Comparison of ENCODE assay signal across 16 cellular contexts in the genomic region with DNA sequence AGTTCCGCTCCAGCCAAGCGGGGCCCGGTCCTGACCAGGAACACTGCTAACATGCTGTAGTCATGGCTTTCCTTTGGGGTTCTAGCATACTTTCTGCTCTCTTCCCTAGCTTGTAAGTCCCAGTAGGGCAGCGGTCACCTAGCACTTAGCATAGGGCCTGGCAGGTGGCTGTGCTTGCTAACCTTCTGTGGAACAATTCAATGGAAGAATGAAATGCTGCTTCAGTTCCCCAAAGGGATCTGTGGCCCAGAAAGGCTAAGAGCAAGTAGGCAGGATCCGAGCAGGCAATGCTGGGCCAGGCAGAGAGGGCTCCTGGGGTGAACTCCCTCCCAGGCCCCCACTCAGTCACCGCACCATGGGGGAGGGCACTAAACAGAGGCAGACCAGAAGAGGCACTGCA.
DNase-seq lines count a peak whose midpoint lies in the region; ATAC-seq and TF ChIP-seq lines count a peak whose summit lies in the region.
"Had no signal": no experiment of that assay in that cellular context is flagged by ENCODE, and none has a peak within 500 bp of the region (broad histone marks: within the 10 kb centered on the region; RNA-seq: fewer than 3 reads in every experiment).

No MANE protein-coding gene starts in this region.

- no peaks in the 10 kb centered on the region for H3K9me2 ChIP-seq in GM23338 (ENCODE audit: insufficient read depth)

- no peaks in the 10 kb centered on the region for H3K9me3 ChIP-seq in BLaER1 treated with 17β-estradiol and CSF1 and Interleukin-3, amounts not matched to agents 10 nM and 100 nM (replicated peaks in 1 of 11)
- H3K9me3 ChIP-seq in breast epithelium (no peaks in the 10 kb centered on the region), neuronal stem cell (replicated peaks in 1 of 2; ENCODE audit: control insufficient read depth in 2 of 2, insufficient read depth in 1 of 2, low read depth in 1 of 2, low read length in 2 of 2) (no peaks in the 10 kb centered on the region), psoas muscle (no peaks in the 10 kb centered on the region)
- H3K9me3 ChIP-seq: SJCRH30, suprapubic skin had no signal

- no CpG with 5 or more reads among the region's 6 CpGs for WGBS in neuronal stem cell (ENCODE audit: extremely low coverage in 2 of 2, insufficient read length in 2 of 2, insufficient replicate concordance in 1 of 2), 2 donors
- 85 to 95% (median 91%) methylated on average over 6 of the region's 6 CpGs for WGBS in psoas muscle, 3 donors

- intact Hi-C loops in breast epithelium (cut with DNase I; ENCODE audit: low total_unique reads) = no loop called here
- intact Hi-C loops in psoas muscle (cut with DNase I) = no loop called here

- no peaks in the 10 kb centered on the region for H3K79me2 ChIP-seq in GM23338 (replicated peaks; ENCODE audit: insufficient read depth)

- peak overlapping the region; percentile 50 for H2AK5ac ChIP-seq in neuronal stem cell (ENCODE audit: low read depth, low read length)

- H3K36me3 ChIP-seq in BLaER1 treated with 17β-estradiol and CSF1 and Interleukin-3, amounts not matched to agents 10 nM and 100 nM = no peaks in the 10 kb centered on the region
- H3K36me3 ChIP-seq in GM23338 (ENCODE audit: insufficient read depth) (no peaks in the 10 kb centered on the region), breast epithelium (no peaks in the 10 kb centered on the region), neuronal stem cell (replicated peaks in 1 of 2; ENCODE audit: control insufficient read depth in 2 of 2, insufficient read depth in 2 of 2, low read length in 2 of 2) (no peaks in the 10 kb centered on the region), psoas muscle (ENCODE audit: insufficient read depth in 1 of 2, low read depth in 1 of 2) (no peaks in the 10 kb centered on the region)
- H3K36me3 ChIP-seq: SJCRH30, suprapubic skin had no signal

- H3K79me1 ChIP-seq in neuronal stem cell (ENCODE audit: low read depth, low read length) = no peaks in the 10 kb centered on the region

- H3K36me3 Mint-ChIP-seq in GM23338 (ENCODE audit: low read depth) = no peaks in the 10 kb centered on the region; the same call in 2 of the 3 replicates
- H3K36me3 Mint-ChIP-seq: activated CD8-positive, alpha-beta memory T cell treated with anti-CD3 and anti-CD28 coated beads, Interleukin-2, amount 10 ng/mL, durations not matched to agents 7 days and 5 days had no signal

- no peaks in the 10 kb centered on the region for H3K9me3 Mint-ChIP-seq in GM23338
- H3K9me3 Mint-ChIP-seq: activated T-helper 2 cell treated with anti-CD3 and anti-CD28 coated beads, Interferon-gamma antibody, Interleukin-2, Interleukin-4, amounts not matched to agents 10 μg/mL and 5 μg/mL and 100 μg/mL, durations not matched to agents 14 hours and 24 hours and 36 hours had no signal

- H3K4me1 Mint-ChIP-seq in GM23338 = peaks cover 10% of the 10 kb centered on the region
- H3K4me1 Mint-ChIP-seq: activated CD8-positive, alpha-beta memory T cell treated with anti-CD3 and anti-CD28 coated beads, Interleukin-2, amount 10 ng/mL, durations not matched to agents 7 days and 5 days had no signal

- no peak overlapping the region for H2BK5ac ChIP-seq in neuronal stem cell (ENCODE audit: low read length)

- peak overlapping the region in 9 of 11 experiments; percentile 3 to 81 (median 61); a peak in 14 of 22 replicates for H3K27ac ChIP-seq in BLaER1 treated with 17β-estradiol and CSF1 and Interleukin-3, amounts not matched to agents 10 nM and 100 nM
- no peak overlapping the region for H3K27ac ChIP-seq in GM23338 (ENCODE audit: low read depth)
- H3K27ac ChIP-seq in breast epithelium = peak overlapping the region; percentile 74 to 86
- no peak overlapping the region for H3K27ac ChIP-seq in neuronal stem cell (replicated peaks; ENCODE audit: low read length)
- H3K27ac ChIP-seq in psoas muscle = no peak overlapping the region
- H3K27ac ChIP-seq: KMS-11, SJCRH30, suprapubic skin had no signal

- H3K4me3 Mint-ChIP-seq in GM23338 = no peak overlapping the region
- H3K4me3 Mint-ChIP-seq: activated CD8-positive, alpha-beta memory T cell treated with anti-CD3 and anti-CD28 coated beads, Interleukin-2, amount 10 ng/mL, durations not matched to agents 7 days and 5 days had no signal

- no peak overlapping the region for H3K27ac Mint-ChIP-seq in GM23338
- H3K27ac Mint-ChIP-seq: activated CD8-positive, alpha-beta memory T cell treated with anti-CD3 and anti-CD28 coated beads, Interleukin-2, amount 10 ng/mL, durations not matched to agents 7 days and 5 days; activated T-helper 2 cell treated with anti-CD3 and anti-CD28 coated beads, Interferon-gamma antibody, Interleukin-2, Interleukin-4, amounts not matched to agents 10 μg/mL and 5 μg/mL and 100 μg/mL, durations not matched to agents 14 hours and 24 hours and 36 hours had no signal

- H2BK120ac ChIP-seq in neuronal stem cell (ENCODE audit: low read depth, low read length) = no peak overlapping the region

- no peak overlapping the region for H3K4ac ChIP-seq in neuronal stem cell (ENCODE audit: low read length)

- peaks cover 18 to 32% (median 23%) of the 10 kb centered on the region in 10 experiments for H3K4me1 ChIP-seq in BLaER1 treated with 17β-estradiol and CSF1 and Interleukin-3, amounts not matched to agents 10 nM and 100 nM
- H3K4me1 ChIP-seq in GM23338 (ENCODE audit: insufficient read depth) (no peaks in the 10 kb centered on the region), breast epithelium (peaks cover 5 to 6% of the 10 kb centered on the region in 2 donors), neuronal stem cell (ENCODE audit: control insufficient read depth in 2 of 2, insufficient read depth in 1 of 2, low read depth in 1 of 2, low read length in 2 of 2) (peaks cover 3 to 18% of the 10 kb centered on the region in 2 donors), psoas muscle (no peaks in the 10 kb centered on the region)
- H3K4me1 ChIP-seq: SJCRH30 had no signal

- no peak overlapping the region for H4K8ac ChIP-seq in neuronal stem cell (ENCODE audit: low read depth, low read length)

- peak overlapping the region; percentile 75 for H2BK15ac ChIP-seq in neuronal stem cell (ENCODE audit: low read length)

- no peak overlapping the region for H4K91ac ChIP-seq in neuronal stem cell (ENCODE audit: low read depth, low read length, poor library complexity)

- peak overlapping the region; percentile 28 for H3K14ac ChIP-seq in neuronal stem cell (ENCODE audit: low read length)

- no peak for DNase-seq in GM23338 (ENCODE audit: low spot score)
- no peak for DNase-seq in breast epithelium (ENCODE audit: low spot score in 2 of 2)
- no peak for DNase-seq in neuronal stem cell (ENCODE audit: low spot score)
- no peak for DNase-seq in psoas muscle
- DNase-seq in NCI-H128 (lab: John Stamatoyannopoulos, UW; ENCODE audit: unreplicated experiment) = no peak
- DNase-seq: activated CD4-positive, alpha-beta T cell treated with anti-CD3 and anti-CD28 coated beads for 1 hour; activated CD8-positive, alpha-beta memory T cell treated with anti-CD3 and anti-CD28 coated beads, Interleukin-2, amount 10 ng/mL, durations not matched to agents 7 days and 5 days; stimulated activated CD4-positive, alpha-beta T cell treated with anti-CD3 and anti-CD28 coated beads, Interleukin-4, amount 100 ng/mL, for 4 hours; stimulated activated CD8-positive, alpha-beta memory T cell treated with anti-CD3 and anti-CD28 coated beads, Interleukin-4, amount 100 ng/mL, for 48 hours had no signal

- peak overlapping the region; percentile 60 for H3K18ac ChIP-seq in neuronal stem cell (ENCODE audit: low read length)

- no peaks in the 10 kb centered on the region for H3F3A ChIP-seq in GM23338 (replicated peaks; ENCODE audit: low read depth)

- H4K20me1 ChIP-seq in BLaER1 treated with 17β-estradiol and CSF1 and Interleukin-3, amounts not matched to agents 10 nM and 100 nM = no peaks in the 10 kb centered on the region
- no peaks in the 10 kb centered on the region for H4K20me1 ChIP-seq in GM23338 (replicated peaks; ENCODE audit: insufficient read depth)

- H3K4me2 ChIP-seq in BLaER1 treated with 17β-estradiol and CSF1 and Interleukin-3, amounts not matched to agents 10 nM and 100 nM = peak overlapping the region; percentile 65 to 83 (median 79)
- no peak overlapping the region for H3K4me2 ChIP-seq in GM23338
- no peak overlapping the region for H3K4me2 ChIP-seq in neuronal stem cell (ENCODE audit: insufficient read depth, low read length, poor library complexity, severe bottlenecking)
- H3K4me2 ChIP-seq: KMS-11 had no signal

- TF ChIP-seq CTCF in GM23338 (conservative IDR thresholded peaks at IDR 0.05; ENCODE audit: low read depth in 2 of 2) (no peak), breast epithelium (IDR thresholded peaks at IDR 0.05) (no peak), psoas muscle (IDR thresholded peaks at IDR 0.05) (no peak)

- TF ChIP-seq POLR2A in breast epithelium (IDR thresholded peaks at IDR 0.05) = no peak

- no peak overlapping the region for H2AFZ ChIP-seq in GM23338
- H2AFZ ChIP-seq in neuronal stem cell (ENCODE audit: low read length) = no peak overlapping the region

- no peak overlapping the region for H3K4me3 ChIP-seq in BLaER1 treated with 17β-estradiol and CSF1 and Interleukin-3, amounts not matched to agents 10 nM and 100 nM
- H3K4me3 ChIP-seq in GM23338 (no peak overlapping the region), breast epithelium (no peak overlapping the region), neuronal stem cell (ENCODE audit: low read length in 2 of 2) (no peak overlapping the region), psoas muscle (no peak overlapping the region)
- H3K4me3 ChIP-seq: SJCRH30, suprapubic skin had no signal

- peaks cover 15% of the 10 kb centered on the region for H3K27me3 Mint-ChIP-seq in GM23338 (ENCODE audit: insufficient read depth, low read depth, poor library complexity)
- H3K27me3 Mint-ChIP-seq: activated CD8-positive, alpha-beta memory T cell treated with anti-CD3 and anti-CD28 coated beads, Interleukin-2, amount 10 ng/mL, durations not matched to agents 7 days and 5 days had no signal

- peak overlapping the region in 7 of 11 experiments; percentile 4 to 62 (median 28); a peak in 7 of 22 replicates for H3K9ac ChIP-seq in BLaER1 treated with 17β-estradiol and CSF1 and Interleukin-3, amounts not matched to agents 10 nM and 100 nM
- no peak overlapping the region for H3K9ac ChIP-seq in neuronal stem cell (ENCODE audit: low read depth, low read length, poor library complexity)
- H3K9ac ChIP-seq: KMS-11 had no signal

- H3K27me3 ChIP-seq in BLaER1 treated with 17β-estradiol and CSF1 and Interleukin-3, amounts not matched to agents 10 nM and 100 nM = no peaks in the 10 kb centered on the region
- H3K27me3 ChIP-seq in GM23338 (ENCODE audit: insufficient read depth) = no peaks in the 10 kb centered on the region
- no peaks in the 10 kb centered on the region for H3K27me3 ChIP-seq in breast epithelium
- H3K27me3 ChIP-seq in neuronal stem cell (ENCODE audit: control insufficient read depth in 3 of 3, insufficient read depth in 3 of 3, low read depth in 1 of 3, low read length in 3 of 3) = no peaks in the 10 kb centered on the region
- H3K27me3 ChIP-seq in psoas muscle (ENCODE audit: insufficient read depth in 3 of 3, low read length in 2 of 3) = no peaks in the 10 kb centered on the region
- H3K27me3 ChIP-seq: SJCRH30, suprapubic skin had no signal

- ATAC-seq in GM23338 (peak; percentile 18; the same call in 2 of the 3 replicates), psoas muscle (no peak), GM19324 (IDR thresholded peaks at IDR 0.05; ENCODE audit: low FRiP score, unreplicated experiment) (no peak), HG03108 (IDR thresholded peaks at IDR 0.05; ENCODE audit: unreplicated experiment) (no peak)
- ATAC-seq: activated CD8-positive, alpha-beta memory T cell treated with anti-CD3 and anti-CD28 coated beads, Interleukin-2, amount 10 ng/mL, durations not matched to agents 7 days and 5 days had no signal

- no peak overlapping the region for H3K23ac ChIP-seq in neuronal stem cell (ENCODE audit: low read depth, low read length, poor library complexity)

- no peak overlapping the region for H2BK12ac ChIP-seq in neuronal stem cell (ENCODE audit: low read length)

Comparison
In these comparisons a context has a peak if more than half of its experiments do, and no peak if none do; other contexts are left out.
1. H3K27ac ChIP-seq: peak in BLaER1 treated with 17β-estradiol and CSF1 and Interleukin-3, amounts not matched to agents 10 nM and 100 nM (9 of 11) and breast epithelium (2 of 2); none in GM23338 (single experiment), neuronal stem cell (single experiment) and psoas muscle (single experiment).
2. H3K4me2 ChIP-seq: peak in BLaER1 treated with 17β-estradiol and CSF1 and Interleukin-3, amounts not matched to agents 10 nM and 100 nM (11 of 11); none in GM23338 (single experiment) and neuronal stem cell (single experiment).